8 cellular contexts compared by ENCODE assay signal in genomic region chr16:20385844-20386832, GRCh38. TPM values are rescaled to one million over a fixed set of nuclear protein-coding genes. Genes with fewer than 3 reads are reported as not detected.
DNase-seq lines count a peak whose midpoint lies in the region; ATAC-seq and TF ChIP-seq lines count a peak whose summit lies in the region.

No MANE protein-coding gene starts in this region.

- peaks cover 3% of the 10 kb centered on the region for H3K4me1 ChIP-seq in ovary (ENCODE audit: insufficient read depth)

- H3K36me3 Mint-ChIP-seq in CD4-positive, alpha-beta T cell (ENCODE audit: low read depth), result no peaks in the 10 kb centered on the region
- H3K36me3 Mint-ChIP-seq in activated naive CD4-positive, alpha-beta T cell treated with anti-CD3 and anti-CD28 coated beads, Interleukin-2, amount 10 ng/mL, durations not matched to agents 7 days and 5 days, result no peaks in the 10 kb centered on the region
- H3K36me3 Mint-ChIP-seq in glutamatergic neuron (ENCODE audit: unreplicated experiment), result no peaks in the 10 kb centered on the region

- H3K4me3 ChIP-seq in ovary, result no peak overlapping the region

- no peaks in the 10 kb centered on the region for H3K36me3 ChIP-seq in ovary

- POLR2A ChIA-PET in CD4-positive, alpha-beta T cell (lab: Charles Lee), result no interaction called here

- WGBS in ovary, 3 donors, result 26 to 37% (median 30%) methylated on average over 29 to 30 of the region's 30 CpGs

- TF ChIP-seq CTCF in CD4-positive, alpha-beta T cell (IDR thresholded peaks at IDR 0.05), result peak; percentile 84
- TF ChIP-seq CTCF in glutamatergic neuron (IDR thresholded peaks at IDR 0.05; ENCODE audit: partially characterized antibody, unreplicated experiment), result peak; percentile 89
- TF ChIP-seq CTCF in ovary (IDR thresholded peaks at IDR 0.05), result peak in 2 of 3 donors; percentile 32 to 48

- H3K4me3 Mint-ChIP-seq in CD4-positive, alpha-beta T cell, result no peak overlapping the region
- H3K4me3 Mint-ChIP-seq in activated naive CD4-positive, alpha-beta T cell treated with anti-CD3 and anti-CD28 coated beads, Interleukin-2, amount 10 ng/mL, durations not matched to agents 7 days and 5 days, result no peak overlapping the region
- no peak overlapping the region for H3K4me3 Mint-ChIP-seq in glutamatergic neuron (ENCODE audit: unreplicated experiment)

- H3K27me3 Mint-ChIP-seq in CD4-positive, alpha-beta T cell, result peaks cover 23% of the 10 kb centered on the region
- peaks cover 6% of the 10 kb centered on the region for H3K27me3 Mint-ChIP-seq in activated naive CD4-positive, alpha-beta T cell treated with anti-CD3 and anti-CD28 coated beads, Interleukin-2, amount 10 ng/mL, durations not matched to agents 7 days and 5 days
- H3K27me3 Mint-ChIP-seq in glutamatergic neuron (ENCODE audit: unreplicated experiment), result no peaks in the 10 kb centered on the region

- TF ChIP-seq EP300 in ovary (IDR thresholded peaks at IDR 0.05), result no peak

- no peak overlapping the region for H3K27ac ChIP-seq in CD4-positive, alpha-beta T cell (ENCODE audit: low read depth, low read length)
- H3K27ac ChIP-seq in ovary, result no peak overlapping the region

- no peak for TF ChIP-seq POLR2A in ovary (IDR thresholded peaks at IDR 0.05)

- CTCF ChIA-PET in CD4-positive, alpha-beta T cell (lab: Charles Lee), result interaction anchor here (0.6 to 2.9 kb wide), 4 partner anchors 9 to 1603 kb away, joined by 3 to 14 read pairs (median 7); no protein-coding TSS in a partner anchor
- CTCF ChIA-PET in activated naive CD4-positive, alpha-beta T cell treated with anti-CD3 and anti-CD28 coated beads, Interleukin-2, amount 10 ng/mL, durations not matched to agents 7 days and 5 days (lab: Charles Lee), result interaction anchor here (0.6 to 4.1 kb wide), 9 partner anchors 10 to 487 kb away, joined by 3 to 65 read pairs (median 9); no protein-coding TSS in a partner anchor

- no peak overlapping the region for H3K27ac Mint-ChIP-seq in CD4-positive, alpha-beta T cell
- H3K27ac Mint-ChIP-seq in activated naive CD4-positive, alpha-beta T cell treated with anti-CD3 and anti-CD28 coated beads, Interleukin-2, amount 10 ng/mL, durations not matched to agents 7 days and 5 days, result no peak overlapping the region
- no peak overlapping the region for H3K27ac Mint-ChIP-seq in glutamatergic neuron (ENCODE audit: unreplicated experiment)

- H3K27me3 ChIP-seq in CD4-positive, alpha-beta T cell (ENCODE audit: control insufficient read depth, insufficient read depth, low read length), result peaks cover 8% of the 10 kb centered on the region
- H3K27me3 ChIP-seq in ovary, result no peaks in the 10 kb centered on the region

- ATAC-seq in CD4-positive, alpha-beta T cell (ENCODE audit: poor library complexity), result no peak

- H3K9me3 Mint-ChIP-seq in CD4-positive, alpha-beta T cell, result no peaks in the 10 kb centered on the region
- no peaks in the 10 kb centered on the region for H3K9me3 Mint-ChIP-seq in activated naive CD4-positive, alpha-beta T cell treated with anti-CD3 and anti-CD28 coated beads, Interleukin-2, amount 10 ng/mL, durations not matched to agents 7 days and 5 days
- H3K9me3 Mint-ChIP-seq in glutamatergic neuron (ENCODE audit: unreplicated experiment), result peaks cover 3% of the 10 kb centered on the region

- intact Hi-C loops in CD4-positive, alpha-beta T cell (cut with DNase I, micrococcal nuclease), result loop anchor here in 1 of 2 experiments (10.0 kb wide), 1 partner anchor 1301 kb away; no protein-coding TSS in a partner anchor
- intact Hi-C loops in ovary (cut with DNase I), result loop anchor here in 1 of 4 donors (10.0 kb wide), 1 partner anchor 481 kb away; no protein-coding TSS in a partner anchor

- no peaks in the 10 kb centered on the region for H3K9me3 ChIP-seq in CD4-positive, alpha-beta T cell (ENCODE audit: control insufficient read depth, low read length)
- H3K9me3 ChIP-seq in ovary, result no peaks in the 10 kb centered on the region

- no peaks in the 10 kb centered on the region for H3K4me1 Mint-ChIP-seq in CD4-positive, alpha-beta T cell (ENCODE audit: low read depth)
- no peaks in the 10 kb centered on the region for H3K4me1 Mint-ChIP-seq in activated naive CD4-positive, alpha-beta T cell treated with anti-CD3 and anti-CD28 coated beads, Interleukin-2, amount 10 ng/mL, durations not matched to agents 7 days and 5 days
- H3K4me1 Mint-ChIP-seq in glutamatergic neuron (ENCODE audit: low read depth, unreplicated experiment), result no peaks in the 10 kb centered on the region

- peak; percentile 13 to 63 (median 32) for DNase-seq in CD4-positive, alpha-beta T cell
- DNase-seq in HPDE6-E6E7 (ENCODE audit: extremely low spot score) (peak; percentile 56), RKO (ENCODE audit: low spot score) (peak; percentile 28), glutamatergic neuron (peak; percentile 83), ovary (peak; percentile 48 to 82 (median 63)), NCI-H526 treated with DMSO at 0.1 percent for 48 hours (lab: John Stamatoyannopoulos, UW) (no peak), NCI-H446 treated with DMSO at 0.1 percent for 48 hours (lab: John Stamatoyannopoulos, UW) (no peak)
- peak; percentile 69 for DNase-seq in activated naive CD4-positive, alpha-beta T cell treated with anti-CD3 and anti-CD28 coated beads, Interleukin-2, amount 10 ng/mL, durations not matched to agents 7 days and 5 days

RNA-seq across cellular contexts. Expression of gene PDILT, which starts 18.4 kb away (rescaled TPM):
- not detected for total RNA-seq in CD4-positive, alpha-beta T cell
- total RNA-seq in glutamatergic neuron (ENCODE audit: unreplicated experiment) (not detected), ovary (not detected)
- not detected for polyA plus RNA-seq in ovary

RNA-seq across cellular contexts. Expression of gene ACSM5, which starts 23.2 kb away (rescaled TPM):
- total RNA-seq in CD4-positive, alpha-beta T cell, result not detected
- total RNA-seq in glutamatergic neuron (ENCODE audit: unreplicated experiment), result not detected
- 1 to 10 TPM in 3 of 7 donors, under 1 TPM in 4; 0.24 to 2.2 (median 0.92) TPM for total RNA-seq in ovary
- polyA plus RNA-seq in ovary, result 1 to 10 TPM; 1.4 to 1.8 TPM

RNA-seq across cellular contexts. Expression of gene UMOD, which starts 33.6 kb away (rescaled TPM):
- not detected for total RNA-seq in CD4-positive, alpha-beta T cell
- total RNA-seq in glutamatergic neuron (ENCODE audit: unreplicated experiment) (not detected), ovary (not detected)
- polyA plus RNA-seq in ovary, result not detected

RNA-seq across cellular contexts. Expression of gene GP2, which starts 58.8 kb away (rescaled TPM):
- total RNA-seq in CD4-positive, alpha-beta T cell, result not detected
- not detected for total RNA-seq in glutamatergic neuron (ENCODE audit: unreplicated experiment)
- total RNA-seq in ovary, result 10 to 100 TPM in 2 of 7 donors, 1 to 10 TPM in 1, under 1 TPM in 2, not detected in 2; 0.30 to 21.0 (median 2.0) TPM
- not detected for polyA plus RNA-seq in ovary

Comparison
In these comparisons a context has a peak if more than half of its experiments do, and no peak if none do; other contexts are left out.
1. DNase-seq: peak in CD4-positive, alpha-beta T cell (10 of 10), HPDE6-E6E7 (single experiment), RKO (single experiment), activated naive CD4-positive, alpha-beta T cell treated with anti-CD3 and anti-CD28 coated beads, Interleukin-2, amount 10 ng/mL, durations not matched to agents 7 days and 5 days (single experiment), glutamatergic neuron (single experiment) and ovary (5 of 5); none in NCI-H526 treated with DMSO at 0.1 percent for 48 hours (single experiment) and NCI-H446 treated with DMSO at 0.1 percent for 48 hours (single experiment).
2. Peak in every context shown above with its lines, with median percentiles within 50 percentile points of each other: CTCF ChIP-seq.